ENCODE assay signal across 8 cellular contexts in genomic region chr5:34499001-34499734, GRCh38.
DNase-seq lines count a peak whose midpoint lies in the region; ATAC-seq, FAIRE-seq and TF ChIP-seq lines count a peak whose summit lies in the region.

No MANE protein-coding gene starts in this region.

- H3K36me3 Mint-ChIP-seq in astrocyte (ENCODE audit: low read depth, unreplicated experiment) (no peaks in the 10 kb centered on the region), nephron (ENCODE audit: low read depth) (no peaks in the 10 kb centered on the region)

- H3K4me3 ChIP-seq in astrocyte (ENCODE audit: insufficient read depth, low read depth, low read length) = no peak overlapping the region

- peak overlapping the region; percentile 87 for H3K27ac ChIP-seq in astrocyte (ENCODE audit: low read depth, low read length)

- peak; percentile 95 for ATAC-seq in GM21786 (IDR thresholded peaks at IDR 0.05; ENCODE audit: unreplicated experiment)

- H2AFZ ChIP-seq in astrocyte (ENCODE audit: low read depth, low read length) = peak overlapping the region; percentile 77

- H3K9ac ChIP-seq in astrocyte (ENCODE audit: low read length) = peak overlapping the region; percentile 78

- H3K4me1 Mint-ChIP-seq in astrocyte (ENCODE audit: low read depth, unreplicated experiment) = peaks cover 26% of the 10 kb centered on the region
- peaks cover 83% of the 10 kb centered on the region for H3K4me1 Mint-ChIP-seq in nephron

- in situ Hi-C loops in GM13976 (cut with MboI; ENCODE audit: low sequenced_read_pairs, unreplicated experiment) = loop anchor here (25.0 kb wide), 1 partner anchor 513 kb away; no protein-coding TSS in a partner anchor

- H3K9me3 ChIP-seq in astrocyte (ENCODE audit: insufficient read depth, low read depth, low read length) = peaks cover 3% of the 10 kb centered on the region

- peak; percentile 98 for FAIRE-seq in astrocyte (lab: Jason Lieb, UNC)

- no peaks in the 10 kb centered on the region for H3K27me3 Mint-ChIP-seq in astrocyte (ENCODE audit: low read depth, unreplicated experiment)
- peaks cover 3% of the 10 kb centered on the region for H3K27me3 Mint-ChIP-seq in nephron (ENCODE audit: low read depth)

- no peaks in the 10 kb centered on the region for H3K27me3 ChIP-seq in astrocyte (ENCODE audit: insufficient read depth, low read length)

- H3K9me3 Mint-ChIP-seq in astrocyte (ENCODE audit: unreplicated experiment) = peaks cover 7% of the 10 kb centered on the region
- no peaks in the 10 kb centered on the region for H3K9me3 Mint-ChIP-seq in nephron

- no peaks in the 10 kb centered on the region for H3K36me3 ChIP-seq in astrocyte (ENCODE audit: insufficient read depth, low read length)

- peaks cover 30% of the 10 kb centered on the region for H3K4me1 ChIP-seq in astrocyte (ENCODE audit: insufficient read depth, low read length)

- peak overlapping the region; percentile 76 for H3K4me2 ChIP-seq in astrocyte (ENCODE audit: low read length)

- DNase-seq in GM13976 (ENCODE audit: low spot score) (peak; percentile 37), Kasumi-1 (lab: John Stamatoyannopoulos, UW) (peak; percentile 73 to 78), astrocyte (ENCODE audit: low read depth) (peak; percentile 83), NCI-H2171 treated with DMSO at 0.1 percent for 48 hours (lab: John Stamatoyannopoulos, UW) (no peak), GOT3 (lab: John Stamatoyannopoulos, UW) (no peak), NCI-H146 treated with DMSO at 0.1 percent for 48 hours (lab: John Stamatoyannopoulos, UW; ENCODE audit: unreplicated experiment) (no peak)

- H3K4me3 Mint-ChIP-seq in astrocyte (ENCODE audit: unreplicated experiment) (no peak overlapping the region), nephron (no peak overlapping the region)

- H3K79me2 ChIP-seq in astrocyte (ENCODE audit: insufficient read depth, low read length) = no peaks in the 10 kb centered on the region

- H4K20me1 ChIP-seq in astrocyte (ENCODE audit: insufficient read depth, low read length) = no peaks in the 10 kb centered on the region

- no peak for TF ChIP-seq CTCF in GM13976 (IDR thresholded peaks at IDR 0.05; ENCODE audit: borderline replicate concordance, control extremely low read depth, extremely low read depth, insufficient read depth, missing control alignments)
- no peak for TF ChIP-seq CTCF in astrocyte (IDR thresholded peaks at IDR 0.05; ENCODE audit: insufficient read depth, low read depth, low read length)
- no peak for TF ChIP-seq CTCF in nephron (IDR thresholded peaks at IDR 0.05; ENCODE audit: unreplicated experiment in 3 of 3)

- peak overlapping the region; percentile 88 for H3K27ac Mint-ChIP-seq in astrocyte (ENCODE audit: unreplicated experiment)
- H3K27ac Mint-ChIP-seq in nephron = peak overlapping the region; percentile 98 to 100 (median 98)

Comparison
In these comparisons a context has a peak if more than half of its experiments do, and no peak if none do; other contexts are left out.
1. DNase-seq: peak in GM13976 (single experiment), Kasumi-1 (2 of 2) and astrocyte (single experiment); none in NCI-H2171 treated with DMSO at 0.1 percent for 48 hours (single experiment), GOT3 (single experiment) and NCI-H146 treated with DMSO at 0.1 percent for 48 hours (single experiment).